In genomic region chr9:86368871-86369521, GRCh38 we compare ENCODE assay signal across 14 cellular contexts. TPM values are rescaled to one million over a fixed set of nuclear protein-coding genes. Genes with fewer than 3 reads are reported as not detected.
DNase-seq lines count a peak whose midpoint lies in the region; ATAC-seq, FAIRE-seq and TF ChIP-seq lines count a peak whose summit lies in the region.
"Had no signal": no experiment of that assay in that cellular context is flagged by ENCODE, and none has a peak within 500 bp of the region (broad histone marks: within the 10 kb centered on the region; RNA-seq: fewer than 3 reads in every experiment).

No MANE protein-coding gene starts in this region.

- H3K36me3 ChIP-seq in GM23248 (ENCODE audit: low read depth) (no peaks in the 10 kb centered on the region), fibroblast of lung (ENCODE audit: control insufficient read depth, insufficient read depth, low read length) (no peaks in the 10 kb centered on the region), pancreas (no peaks in the 10 kb centered on the region)
- H3K36me3 ChIP-seq: adrenal gland had no signal

- H3K4me1 Mint-ChIP-seq in activated CD8-positive, alpha-beta memory T cell treated with anti-CD3 and anti-CD28 coated beads, Interleukin-2, amount 10 ng/mL, durations not matched to agents 7 days and 5 days, result no peaks in the 10 kb centered on the region

- H4K20me1 ChIP-seq in GM23248 (ENCODE audit: insufficient read depth) (no peaks in the 10 kb centered on the region), fibroblast of lung (ENCODE audit: control insufficient read depth, extremely low read depth, insufficient read depth, low read length) (no peaks in the 10 kb centered on the region)

- no peaks in the 10 kb centered on the region for H3K9me3 ChIP-seq in GM23248 (ENCODE audit: low read depth)
- no peaks in the 10 kb centered on the region for H3K9me3 ChIP-seq in fibroblast of lung (ENCODE audit: control insufficient read depth, insufficient read depth, low read depth, low read length)
- H3K9me3 ChIP-seq in pancreas, result no peaks in the 10 kb centered on the region

- H3K27me3 Mint-ChIP-seq in activated CD8-positive, alpha-beta memory T cell treated with anti-CD3 and anti-CD28 coated beads, Interleukin-2, amount 10 ng/mL, durations not matched to agents 7 days and 5 days, result peaks cover 17% of the 10 kb centered on the region

- H3K4me1 ChIP-seq in GM23248 (ENCODE audit: insufficient read depth) (peaks cover 6% of the 10 kb centered on the region), fibroblast of lung (ENCODE audit: control insufficient read depth, extremely low read depth, insufficient read depth, low read length) (no peaks in the 10 kb centered on the region), pancreas (no peaks in the 10 kb centered on the region)
- H3K4me1 ChIP-seq: adrenal gland had no signal

- in situ Hi-C loops in GM23248 (cut with MboI), result no loop called here

- no peaks in the 10 kb centered on the region for H3K9me2 ChIP-seq in GM23248 (ENCODE audit: insufficient read depth)

- H3K4me2 ChIP-seq in GM23248 (ENCODE audit: unreplicated experiment) (no peak overlapping the region), fibroblast of lung (ENCODE audit: extremely low read depth, insufficient read depth, low read length) (no peak overlapping the region)

- H3K9ac ChIP-seq in GM23248, result no peak overlapping the region
- no peak overlapping the region for H3K9ac ChIP-seq in fibroblast of lung (ENCODE audit: insufficient read depth, low read length)

- DNase-seq in GM23248, result peak; percentile 88
- peak; percentile 80 for DNase-seq in RKO (ENCODE audit: low spot score)
- peak; percentile 79 to 96 for DNase-seq in fibroblast of lung (ENCODE audit: low read depth in 2 of 2)
- no peak for DNase-seq in pancreas
- no peak for DNase-seq in activated CD4-positive, alpha-beta T cell treated with anti-CD3 and anti-CD28 coated beads for 1 hour
- DNase-seq in activated CD4-positive, alpha-beta T cell treated with anti-CD3 and anti-CD28 coated beads, Interleukin-2, amount 50 U/mL, for 48 hours, result no peak
- no peak for DNase-seq in activated CD8-positive, alpha-beta memory T cell treated with anti-CD3 and anti-CD28 coated beads, Interleukin-2, amount 10 ng/mL, durations not matched to agents 7 days and 5 days
- DNase-seq: activated CD4-positive, alpha-beta T cell treated with anti-CD3 and anti-CD28 coated beads, Interleukin-2, amount 50 U/mL, for 4 hours; foreskin melanocyte; NCI-H2107; SHP77 treated with DMSO at 0.1 percent for 48 hours had no signal

- intact Hi-C loops in pancreas (cut with DNase I), result no loop called here

- peak overlapping the region; percentile 48 for H3K27ac ChIP-seq in GM23248
- H3K27ac ChIP-seq in fibroblast of lung (ENCODE audit: insufficient read depth, low read length), result no peak overlapping the region
- H3K27ac ChIP-seq in pancreas, result peak overlapping the region in 2 of 4 donors; percentile 62 to 73

- ATAC-seq in pancreas (peak in 3 of 4 donors; percentile 63 to 89 (median 77)), GM21529 (IDR thresholded peaks at IDR 0.05; ENCODE audit: unreplicated experiment) (no peak)
- no peak for ATAC-seq in activated CD8-positive, alpha-beta memory T cell treated with anti-CD3 and anti-CD28 coated beads, Interleukin-2, amount 10 ng/mL, durations not matched to agents 7 days and 5 days

- peaks cover 9% of the 10 kb centered on the region for H3K36me3 Mint-ChIP-seq in activated CD8-positive, alpha-beta memory T cell treated with anti-CD3 and anti-CD28 coated beads, Interleukin-2, amount 10 ng/mL, durations not matched to agents 7 days and 5 days

- no peak for TF ChIP-seq CTCF in fibroblast of lung (conservative IDR thresholded peaks at IDR 0.05 in 1 of 2, IDR thresholded peaks at IDR 0.05 in 1 of 2; ENCODE audit: low read depth in 1 of 2, low read length in 2 of 2)
- TF ChIP-seq CTCF in pancreas (IDR thresholded peaks at IDR 0.05), result no peak

- WGBS in GM23248 (ENCODE audit: low coverage in 1 of 2, low lambda C conversion rate in 2 of 2, missing lambda C conversion rate in 2 of 2), 2 experiments, result 14 to 30% methylated on average over 3 of the region's 3 CpGs
- WGBS in pancreas, 2 donors, result 68 to 72% methylated on average over 3 of the region's 3 CpGs

- H2AFZ ChIP-seq in GM23248, result no peak overlapping the region
- no peak overlapping the region for H2AFZ ChIP-seq in fibroblast of lung (ENCODE audit: low read length)

- H3K79me2 ChIP-seq in GM23248 (ENCODE audit: insufficient read depth) (no peaks in the 10 kb centered on the region), fibroblast of lung (ENCODE audit: control insufficient read depth, insufficient read depth, low read length) (no peaks in the 10 kb centered on the region)

- no peaks in the 10 kb centered on the region for H3K27me3 ChIP-seq in GM23248 (replicated peaks; ENCODE audit: insufficient read depth)
- no peaks in the 10 kb centered on the region for H3K27me3 ChIP-seq in fibroblast of lung (ENCODE audit: control insufficient read depth, insufficient read depth, low read length)
- no peaks in the 10 kb centered on the region for H3K27me3 ChIP-seq in pancreas
- H3K27me3 ChIP-seq: adrenal gland had no signal

- H3K27ac Mint-ChIP-seq in activated CD8-positive, alpha-beta memory T cell treated with anti-CD3 and anti-CD28 coated beads, Interleukin-2, amount 10 ng/mL, durations not matched to agents 7 days and 5 days, result no peak overlapping the region
- H3K27ac Mint-ChIP-seq: stimulated activated naive CD8-positive, alpha-beta T cell treated with anti-CD3 and anti-CD28 coated beads, Interleukin-15, Interleukin-2, amounts not matched to agents 100 ng/mL and 50 ng/mL, for 24 hours had no signal

- no peak overlapping the region for H3K4me3 ChIP-seq in GM23248
- H3K4me3 ChIP-seq in fibroblast of lung (replicated peaks in 1 of 4; ENCODE audit: control extremely low read depth in 1 of 4, insufficient read depth in 1 of 4, low read depth in 3 of 4, low read length in 4 of 4), result no peak overlapping the region
- H3K4me3 ChIP-seq in pancreas, result no peak overlapping the region
- H3K4me3 ChIP-seq: adrenal gland had no signal

- H3F3A ChIP-seq in GM23248 (ENCODE audit: insufficient read depth), result peaks cover 22% of the 10 kb centered on the region

- peaks cover 16% of the 10 kb centered on the region for H3K9me3 Mint-ChIP-seq in activated CD8-positive, alpha-beta memory T cell treated with anti-CD3 and anti-CD28 coated beads, Interleukin-2, amount 10 ng/mL, durations not matched to agents 7 days and 5 days (ENCODE audit: low read depth)

- CTCF ChIA-PET in activated CD8-positive, alpha-beta memory T cell treated with anti-CD3 and anti-CD28 coated beads, Interleukin-2, amount 10 ng/mL, durations not matched to agents 7 days and 5 days (lab: Charles Lee), result no interaction called here

- FAIRE-seq in pancreas (lab: Jason Lieb, UNC), result no peak

- H3K4me3 Mint-ChIP-seq in activated CD8-positive, alpha-beta memory T cell treated with anti-CD3 and anti-CD28 coated beads, Interleukin-2, amount 10 ng/mL, durations not matched to agents 7 days and 5 days, result no peak overlapping the region
- H3K4me3 Mint-ChIP-seq: stimulated activated naive CD8-positive, alpha-beta T cell treated with anti-CD3 and anti-CD28 coated beads, Interleukin-15, Interleukin-2, amounts not matched to agents 100 ng/mL and 50 ng/mL, for 24 hours had no signal

RNA-seq across cellular contexts. Expression of gene TUT7, which starts 14.8 kb away (rescaled TPM):
- 16.5 and 24.4 TPM in 2 replicates for total RNA-seq in GM23248 (2014; rRNA removed; shearing (Covaris generic))
- polyA plus RNA-seq in GM23248 (2016; fragmentation: Nextera tagmentation; extraction: Ambion mirVana) (17.1 and 18.8 TPM in 2 replicates), fibroblast of lung (22.8 and 31.8 TPM in 2 replicates), pancreas (10 to 100 TPM in 1 of 2 donors, 1 to 10 TPM in 1; 9.8 to 12.1 TPM)
- total RNA-seq in fibroblast of lung (36.3 and 39.0 TPM in 2 replicates), pancreas (10 to 100 TPM in 4 of 6 donors, 1 to 10 TPM in 2; 9.8 to 26.2 (median 13.5) TPM)
- polyA plus RNA-seq in fibroblast of lung (2012), result 12.0 and 17.6 TPM in 2 replicates
- polyA minus RNA-seq in fibroblast of lung (ENCODE audit: low replicate concordance), result 1.4 and 5.1 TPM in 2 replicates
- 10 to 100 TPM; 44.9 to 46.7 TPM for total RNA-seq in activated CD8-positive, alpha-beta memory T cell treated with anti-CD3 and anti-CD28 coated beads, Interleukin-2, amount 10 ng/mL, durations not matched to agents 7 days and 5 days

Comparison
In these comparisons a context has a peak if more than half of its experiments do, and no peak if none do; other contexts are left out.
1. DNase-seq: peak in GM23248 (single experiment), RKO (single experiment) and fibroblast of lung (2 of 2); none in pancreas (0 of 6), activated CD4-positive, alpha-beta T cell treated with anti-CD3 and anti-CD28 coated beads for 1 hour (single experiment), activated CD4-positive, alpha-beta T cell treated with anti-CD3 and anti-CD28 coated beads, Interleukin-2, amount 50 U/mL, for 48 hours (0 of 2) and activated CD8-positive, alpha-beta memory T cell treated with anti-CD3 and anti-CD28 coated beads, Interleukin-2, amount 10 ng/mL, durations not matched to agents 7 days and 5 days (single experiment).
2. ATAC-seq: peak in pancreas (3 of 4); none in activated CD8-positive, alpha-beta memory T cell treated with anti-CD3 and anti-CD28 coated beads, Interleukin-2, amount 10 ng/mL, durations not matched to agents 7 days and 5 days (single experiment) and GM21529 (single experiment).